In the genomic region with DNA sequence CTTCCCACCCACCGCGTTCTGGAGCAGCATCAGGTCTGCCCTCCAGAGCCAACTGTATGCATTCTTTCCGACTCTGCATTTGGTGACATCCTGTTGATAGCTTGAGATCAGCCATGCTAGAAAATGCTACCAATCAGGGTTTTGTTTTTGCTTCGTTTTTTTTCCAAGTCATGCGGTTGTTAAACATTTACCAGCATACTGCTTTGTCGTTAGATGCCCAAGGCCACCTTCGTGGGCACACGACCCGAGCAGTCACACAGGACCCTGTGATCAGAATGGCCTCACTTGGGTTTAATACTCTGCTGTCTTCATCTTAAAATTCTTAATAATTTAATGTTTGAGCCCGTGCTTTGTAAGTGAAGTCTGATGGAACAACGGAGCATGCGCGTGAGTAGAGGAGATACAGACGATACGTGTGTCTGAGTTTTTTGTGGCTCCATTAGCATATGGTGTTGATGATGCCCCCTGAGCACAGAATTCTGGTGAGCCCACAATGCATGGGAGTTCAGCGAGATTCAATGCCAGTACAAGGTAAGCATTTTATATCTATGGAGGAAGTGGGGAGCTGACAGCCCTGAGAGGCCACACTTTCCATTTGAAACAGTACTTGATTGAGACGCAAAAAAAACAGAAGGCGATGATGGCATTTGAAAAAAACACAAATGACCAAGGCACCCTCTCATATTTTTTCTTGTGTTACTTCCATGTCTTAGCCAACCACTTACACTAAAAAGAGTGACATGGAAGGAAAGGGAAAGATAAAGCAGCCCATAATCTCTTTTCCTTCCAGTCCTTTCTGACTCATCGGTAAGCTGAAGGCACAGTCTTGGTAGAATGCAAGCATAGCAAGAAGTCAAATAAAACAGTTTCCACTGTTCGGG, we compare ENCODE assay signal across 1 cellular context.
TF ChIP-seq lines count a peak whose summit lies in the region.

No MANE protein-coding gene starts in this region.

TF ChIP-seq in K562, 482 proteins besides CTCF, POLR2A, EP300 and RAD21 (continued from another document and continues in another):
- TF ChIP-seq ZBTB40 (IDR thresholded peaks at IDR 0.05) (no peak), ZBTB40 (CRISPR knock-in tag; IDR thresholded peaks at IDR 0.05) (no peak), HDAC1 (IDR thresholded peaks at IDR 0.05) (no peak), NFIX (CRISPR knock-in tag; IDR thresholded peaks at IDR 0.05; ENCODE audit: low read depth) (no peak), SLC30A9 (CRISPR knock-in tag; IDR thresholded peaks at IDR 0.05) (no peak), POLR2B (IDR thresholded peaks at IDR 0.05; ENCODE audit: low read depth, partially characterized antibody) (no peak), FOSL1 (tag; conservative IDR thresholded peaks at IDR 0.05) (peak; percentile 84), ZNF717 (CRISPR knock-in tag; IDR thresholded peaks at IDR 0.05) (no peak), POLR2H (tag; IDR thresholded peaks at IDR 0.05; ENCODE audit: low read depth) (no peak), SRF (CRISPR knock-in tag; IDR thresholded peaks at IDR 0.05) (no peak), SPI1 (IDR thresholded peaks at IDR 0.05; ENCODE audit: borderline replicate concordance, low read depth, low read length) (no peak), CHD2 (IDR thresholded peaks at IDR 0.05; ENCODE audit: low read depth, low read length) (no peak), PTRF (tag; IDR thresholded peaks at IDR 0.05) (no peak), MXD1 (CRISPR knock-in tag; IDR thresholded peaks at IDR 0.05; ENCODE audit: borderline replicate concordance, poor library complexity, severe bottlenecking) (no peak), WHSC1 (IDR thresholded peaks at IDR 0.05; ENCODE audit: low read length) (no peak), CCAR2 (IDR thresholded peaks at IDR 0.05; ENCODE audit: low read depth, low read length) (no peak), SUPT5H (IDR thresholded peaks at IDR 0.05) (no peak), CEBPZ (IDR thresholded peaks at IDR 0.05; ENCODE audit: borderline replicate concordance, low read depth, low read length) (no peak), ARNT (IDR thresholded peaks at IDR 0.05) (no peak), POLR2AphosphoS2 (IDR thresholded peaks at IDR 0.05; ENCODE audit: low read length) (no peak), ELF4 (CRISPR knock-in tag; IDR thresholded peaks at IDR 0.05) (no peak), KHSRP (IDR thresholded peaks at IDR 0.05) (no peak), ZNF24 (IDR thresholded peaks at IDR 0.05) (no peak), ZNF766 (CRISPR knock-in tag; conservative IDR thresholded peaks at IDR 0.05) (no peak), PRDM10 (IDR thresholded peaks at IDR 0.05; ENCODE audit: partially characterized antibody) (peak; percentile 29), PRPF4 (IDR thresholded peaks at IDR 0.05; ENCODE audit: insufficient read depth, low read depth, low read length, poor library complexity, severe bottlenecking) (no peak), PHF20 (IDR thresholded peaks at IDR 0.05; ENCODE audit: partially characterized antibody) (no peak), NRF1 (conservative IDR thresholded peaks at IDR 0.05 in 1 of 2, IDR thresholded peaks at IDR 0.05 in 1 of 2) (0 out of 4 replicates have a peak, but pooled peaks of 1 of the 2 experiments have one; percentile 12), ZC3H8 (IDR thresholded peaks at IDR 0.05) (no peak), ZNF445 (CRISPR knock-in tag; IDR thresholded peaks at IDR 0.05; ENCODE audit: low read depth) (no peak), HMG20B (CRISPR knock-in tag; IDR thresholded peaks at IDR 0.05) (no peak), NONO (IDR thresholded peaks at IDR 0.05; ENCODE audit: low read depth in 2 of 2, low read length in 1 of 2) (no peak), ILK (tag; IDR thresholded peaks at IDR 0.05; ENCODE audit: borderline replicate concordance, low read depth) (no peak), ZNF436 (CRISPR knock-in tag; IDR thresholded peaks at IDR 0.05) (no peak), TARDBP (IDR thresholded peaks at IDR 0.05) (no peak), EWSR1 (IDR thresholded peaks at IDR 0.05; ENCODE audit: borderline replicate concordance, low read depth, partially characterized antibody) (no peak), POU5F1 (IDR thresholded peaks at IDR 0.05; ENCODE audit: borderline replicate concordance, low read depth, low read length, partially characterized antibody) (no peak)
- TF ChIP-seq, protein P1, sequence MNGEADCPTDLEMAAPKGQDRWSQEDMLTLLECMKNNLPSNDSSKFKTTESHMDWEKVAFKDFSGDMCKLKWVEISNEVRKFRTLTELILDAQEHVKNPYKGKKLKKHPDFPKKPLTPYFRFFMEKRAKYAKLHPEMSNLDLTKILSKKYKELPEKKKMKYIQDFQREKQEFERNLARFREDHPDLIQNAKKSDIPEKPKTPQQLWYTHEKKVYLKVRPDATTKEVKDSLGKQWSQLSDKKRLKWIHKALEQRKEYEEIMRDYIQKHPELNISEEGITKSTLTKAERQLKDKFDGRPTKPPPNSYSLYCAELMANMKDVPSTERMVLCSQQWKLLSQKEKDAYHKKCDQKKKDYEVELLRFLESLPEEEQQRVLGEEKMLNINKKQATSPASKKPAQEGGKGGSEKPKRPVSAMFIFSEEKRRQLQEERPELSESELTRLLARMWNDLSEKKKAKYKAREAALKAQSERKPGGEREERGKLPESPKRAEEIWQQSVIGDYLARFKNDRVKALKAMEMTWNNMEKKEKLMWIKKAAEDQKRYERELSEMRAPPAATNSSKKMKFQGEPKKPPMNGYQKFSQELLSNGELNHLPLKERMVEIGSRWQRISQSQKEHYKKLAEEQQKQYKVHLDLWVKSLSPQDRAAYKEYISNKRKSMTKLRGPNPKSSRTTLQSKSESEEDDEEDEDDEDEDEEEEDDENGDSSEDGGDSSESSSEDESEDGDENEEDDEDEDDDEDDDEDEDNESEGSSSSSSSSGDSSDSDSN (IDR thresholded peaks at IDR 0.05; ENCODE audit: borderline replicate concordance in 1 of 2, low read depth in 2 of 2, low read length in 2 of 2): no peak
- TF ChIP-seq, protein P2, sequence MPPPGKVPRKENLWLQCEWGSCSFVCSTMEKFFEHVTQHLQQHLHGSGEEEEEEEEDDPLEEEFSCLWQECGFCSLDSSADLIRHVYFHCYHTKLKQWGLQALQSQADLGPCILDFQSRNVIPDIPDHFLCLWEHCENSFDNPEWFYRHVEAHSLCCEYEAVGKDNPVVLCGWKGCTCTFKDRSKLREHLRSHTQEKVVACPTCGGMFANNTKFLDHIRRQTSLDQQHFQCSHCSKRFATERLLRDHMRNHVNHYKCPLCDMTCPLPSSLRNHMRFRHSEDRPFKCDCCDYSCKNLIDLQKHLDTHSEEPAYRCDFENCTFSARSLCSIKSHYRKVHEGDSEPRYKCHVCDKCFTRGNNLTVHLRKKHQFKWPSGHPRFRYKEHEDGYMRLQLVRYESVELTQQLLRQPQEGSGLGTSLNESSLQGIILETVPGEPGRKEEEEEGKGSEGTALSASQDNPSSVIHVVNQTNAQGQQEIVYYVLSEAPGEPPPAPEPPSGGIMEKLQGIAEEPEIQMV (tag; conservative IDR thresholded peaks at IDR 0.05; ENCODE audit: low read depth): no peak
